ENCODE assay signal across 15 cellular contexts in genomic region chr9:99816392-99816791, GRCh38.
"Had no signal": no experiment of that assay in that cellular context is flagged by ENCODE, and none has a peak within 500 bp of the region (broad histone marks: within the 10 kb centered on the region; RNA-seq: fewer than 3 reads in every experiment).

No MANE protein-coding gene starts in this region.

- DNase-seq: effector memory CD4-positive, alpha-beta T cell; heart right ventricle; hypothalamus; kidney glomerular epithelial cell; mesendoderm; naive B cell; nephron progenitor cell; small intestine; stimulated activated CD4-positive, alpha-beta T cell treated with anti-CD3 and anti-CD28 coated beads, Interleukin-4, amount 100 ng/mL, for 1 hour; stimulated activated CD8-positive, alpha-beta memory T cell treated with anti-CD3 and anti-CD28 coated beads, Interleukin-4, amount 100 ng/mL, for 48 hours; trophoblast cell had no signal

- H3K36me3 ChIP-seq: heart right ventricle, neutrophil, right atrium auricular region had no signal

- H3K9me3 Mint-ChIP-seq: naive B cell; nephron progenitor cell; stimulated activated effector memory CD8-positive, alpha-beta T cell treated with anti-CD3 and anti-CD28 coated beads, Interleukin-12 subunit alpha, Interleukin-12 subunit beta, amount 100 ng/mL, for 72 hours had no signal

- ATAC-seq: esophagus mucosa; heart right ventricle; stimulated activated effector memory CD8-positive, alpha-beta T cell treated with anti-CD3 and anti-CD28 coated beads, Interleukin-12 subunit alpha, Interleukin-12 subunit beta, amount 100 ng/mL, for 72 hours had no signal

- H3K27me3 Mint-ChIP-seq: naive B cell had no signal

- H3K9me3 ChIP-seq: heart right ventricle, neutrophil, right atrium auricular region had no signal

- H3K4me3 Mint-ChIP-seq: stimulated activated effector memory CD8-positive, alpha-beta T cell treated with anti-CD3 and anti-CD28 coated beads, Interleukin-12 subunit alpha, Interleukin-12 subunit beta, amount 100 ng/mL, for 72 hours had no signal

- H3K4me3 ChIP-seq: heart right ventricle, right atrium auricular region had no signal

- H3K27me3 ChIP-seq: heart right ventricle, neutrophil, right atrium auricular region had no signal

- H3K27ac Mint-ChIP-seq: nephron progenitor cell; stimulated activated effector memory CD8-positive, alpha-beta T cell treated with anti-CD3 and anti-CD28 coated beads, Interleukin-12 subunit alpha, Interleukin-12 subunit beta, amount 100 ng/mL, for 72 hours had no signal

- H3K27ac ChIP-seq: heart right ventricle, neutrophil had no signal
